14 cellular contexts compared by ENCODE assay signal in genomic region chr19:10809693-10810285, GRCh38. TPM values are rescaled to one million over a fixed set of nuclear protein-coding genes. Genes with fewer than 3 reads are reported as not detected.
DNase-seq lines count a peak whose midpoint lies in the region; ATAC-seq and TF ChIP-seq lines count a peak whose summit lies in the region.
"Had no signal": no experiment of that assay in that cellular context is flagged by ENCODE, and none has a peak within 500 bp of the region (broad histone marks: within the 10 kb centered on the region; RNA-seq: fewer than 3 reads in every experiment).

No MANE protein-coding gene starts in this region.

- peaks cover 18% of the 10 kb centered on the region for H3K4me1 Mint-ChIP-seq in CD8-positive, alpha-beta T cell (ENCODE audit: low read depth)
- H3K4me1 Mint-ChIP-seq in activated T-helper 17 cell treated with anti-CD3 and anti-CD28 coated beads, Interleukin-2, amount 50 U/mL, for 72 hours = peaks cover 22% of the 10 kb centered on the region
- peaks cover 7% of the 10 kb centered on the region for H3K4me1 Mint-ChIP-seq in memory B cell

- 81 to 88% methylated on average over 15 of the region's 15 CpGs for WGBS in sigmoid colon, 2 donors

- ATAC-seq in CD8-positive, alpha-beta T cell = no peak
- ATAC-seq in activated T-helper 17 cell treated with anti-CD3 and anti-CD28 coated beads, Interleukin-2, amount 50 U/mL, for 72 hours (replicated peaks) = no peak
- no peak for ATAC-seq in memory B cell (ENCODE audit: low read depth)
- ATAC-seq in GM21723 (IDR thresholded peaks at IDR 0.05; ENCODE audit: unreplicated experiment) = no peak

- no peak for DNase-seq in CD8-positive, alpha-beta T cell
- DNase-seq in KBM-7 = peak; percentile 21
- DNase-seq in memory B cell (ENCODE audit: low spot score in 2 of 2) = no peak
- no peak for DNase-seq in central memory CD4-positive, alpha-beta T cell
- no peak for DNase-seq in LoVo (ENCODE audit: low spot score)
- no peak for DNase-seq in sigmoid colon
- DNase-seq: Caco-2, dermis blood vessel endothelial cell, NCI-H2227 treated with DMSO at 0.1 percent for 48 hours had no signal

- CTCF ChIA-PET in CD8-positive, alpha-beta T cell (lab: Charles Lee) = interaction anchor here (0.7 kb wide), 1 partner anchor 54 kb away, joined by 4 read pairs; no protein-coding TSS in a partner anchor

- intact Hi-C loops in CD8-positive, alpha-beta T cell (cut with DNase I, micrococcal nuclease) = no loop called here
- intact Hi-C loops in sigmoid colon (cut with DNase I) = no loop called here

- H3K27me3 ChIP-seq in CD8-positive, alpha-beta T cell (ENCODE audit: insufficient read depth, low read length) = no peaks in the 10 kb centered on the region
- no peaks in the 10 kb centered on the region for H3K27me3 ChIP-seq in sigmoid colon
- H3K27me3 ChIP-seq: Peyer's patch had no signal

- POLR2A ChIA-PET in CD8-positive, alpha-beta T cell (lab: Charles Lee) = no interaction called here

- TF ChIP-seq CTCF in CD8-positive, alpha-beta T cell (IDR thresholded peaks at IDR 0.05) = no peak
- TF ChIP-seq CTCF in sigmoid colon (IDR thresholded peaks at IDR 0.05) = no peak

- H3K9me3 Mint-ChIP-seq in CD8-positive, alpha-beta T cell = no peaks in the 10 kb centered on the region
- no peaks in the 10 kb centered on the region for H3K9me3 Mint-ChIP-seq in activated T-helper 17 cell treated with anti-CD3 and anti-CD28 coated beads, Interleukin-2, amount 50 U/mL, for 72 hours
- H3K9me3 Mint-ChIP-seq in memory B cell = no peaks in the 10 kb centered on the region

- in situ Hi-C loops in KBM-7 (cut with MboI; ENCODE audit: low pct_unique_long_range_greater_than_20kb, low sequenced_read_pairs) = no loop called here

- no peak for TF ChIP-seq POLR2A in sigmoid colon (IDR thresholded peaks at IDR 0.05)

- no peak overlapping the region for H3K4me3 ChIP-seq in CD8-positive, alpha-beta T cell (ENCODE audit: low read depth, low read length)
- H3K4me3 ChIP-seq in sigmoid colon = no peak overlapping the region
- H3K4me3 ChIP-seq: HAP-1, lung, Peyer's patch had no signal

- H3K36me3 Mint-ChIP-seq in CD8-positive, alpha-beta T cell = peaks cover 66% of the 10 kb centered on the region
- H3K36me3 Mint-ChIP-seq in activated T-helper 17 cell treated with anti-CD3 and anti-CD28 coated beads, Interleukin-2, amount 50 U/mL, for 72 hours (ENCODE audit: low read depth) = peaks cover 64% of the 10 kb centered on the region
- H3K36me3 Mint-ChIP-seq in memory B cell = peaks cover 29% of the 10 kb centered on the region

- H3K4me3 Mint-ChIP-seq in CD8-positive, alpha-beta T cell = no peak overlapping the region
- H3K4me3 Mint-ChIP-seq in activated T-helper 17 cell treated with anti-CD3 and anti-CD28 coated beads, Interleukin-2, amount 50 U/mL, for 72 hours = peak overlapping the region; percentile 67
- no peak overlapping the region for H3K4me3 Mint-ChIP-seq in memory B cell

- peak overlapping the region; percentile 64 for H3K27ac Mint-ChIP-seq in CD8-positive, alpha-beta T cell
- peak overlapping the region; percentile 76 for H3K27ac Mint-ChIP-seq in activated T-helper 17 cell treated with anti-CD3 and anti-CD28 coated beads, Interleukin-2, amount 50 U/mL, for 72 hours
- H3K27ac Mint-ChIP-seq in memory B cell = peak overlapping the region; percentile 78

- H3K4me1 ChIP-seq in CD8-positive, alpha-beta T cell (ENCODE audit: insufficient read depth, low read length) = peaks cover 10% of the 10 kb centered on the region
- H3K4me1 ChIP-seq in sigmoid colon = peaks cover 0 to 16% (median 11%) of the 10 kb centered on the region in 4 donors
- H3K4me1 ChIP-seq: Caco-2, HAP-1, Peyer's patch had no signal

- H3K36me3 ChIP-seq in CD8-positive, alpha-beta T cell (ENCODE audit: insufficient read depth, low read length) = peaks cover 26% of the 10 kb centered on the region
- peaks cover 0 to 90% (median 30%) of the 10 kb centered on the region in 4 donors for H3K36me3 ChIP-seq in sigmoid colon

- TF ChIP-seq EP300 in sigmoid colon (IDR thresholded peaks at IDR 0.05) = no peak

- no peak overlapping the region for H3K27ac ChIP-seq in CD8-positive, alpha-beta T cell (ENCODE audit: low read depth, low read length)
- no peak overlapping the region for H3K27ac ChIP-seq in sigmoid colon

- H3K9me3 ChIP-seq in CD8-positive, alpha-beta T cell (ENCODE audit: low read length) = no peaks in the 10 kb centered on the region
- no peaks in the 10 kb centered on the region for H3K9me3 ChIP-seq in sigmoid colon
- H3K9me3 ChIP-seq: Caco-2, HAP-1, Peyer's patch had no signal

- no peaks in the 10 kb centered on the region for H3K27me3 Mint-ChIP-seq in CD8-positive, alpha-beta T cell (ENCODE audit: low read depth)
- no peaks in the 10 kb centered on the region for H3K27me3 Mint-ChIP-seq in activated T-helper 17 cell treated with anti-CD3 and anti-CD28 coated beads, Interleukin-2, amount 50 U/mL, for 72 hours
- no peaks in the 10 kb centered on the region for H3K27me3 Mint-ChIP-seq in memory B cell

RNA-seq across cellular contexts. Expression of gene TMED1, which starts 26.2 kb away (rescaled TPM):
- 10 to 100 TPM in 1 of 2 experiments, 1 to 10 TPM in 1; 8.2 to 13.5 TPM for total RNA-seq in CD8-positive, alpha-beta T cell
- total RNA-seq in activated T-helper 17 cell treated with anti-CD3 and anti-CD28 coated beads, Interleukin-2, amount 50 U/mL, for 72 hours = 10 to 100 TPM; 17.6 to 20.2 TPM
- 10 to 100 TPM; 14.1 to 35.3 (median 28.9) TPM for total RNA-seq in sigmoid colon
- 10 to 100 TPM; 10.8 to 21.8 (median 15.3) TPM for polyA plus RNA-seq in sigmoid colon

RNA-seq across cellular contexts. Expression of gene C19orf38, which starts 38.4 kb away (rescaled TPM):
- not detected for total RNA-seq in CD8-positive, alpha-beta T cell
- 1 to 10 TPM in 1 of 2 donors, under 1 TPM in 1; 0.48 to 1.7 TPM for total RNA-seq in activated T-helper 17 cell treated with anti-CD3 and anti-CD28 coated beads, Interleukin-2, amount 50 U/mL, for 72 hours
- total RNA-seq in sigmoid colon = 1 to 10 TPM in 2 of 4 donors, under 1 TPM in 1, not detected in 1; 0.99 to 2.1 (median 2.0) TPM
- 1 to 10 TPM in 2 of 3 donors, under 1 TPM in 1; 0.92 to 3.3 (median 1.2) TPM for polyA plus RNA-seq in sigmoid colon
- total RNA-seq: dermis blood vessel endothelial cell had no signal
